ENCODE assay signal across 26 cellular contexts in genomic region chr12:10252201-10252600, GRCh38. TPM values are rescaled to one million over a fixed set of nuclear protein-coding genes. Genes with fewer than 3 reads are reported as not detected.
"Had no signal": no experiment of that assay in that cellular context is flagged by ENCODE, and none has a peak within 500 bp of the region (broad histone marks: within the 10 kb centered on the region; RNA-seq: fewer than 3 reads in every experiment).

No MANE protein-coding gene starts in this region.

- H3K36me3 ChIP-seq: heart right ventricle, left lung, lower lobe of right lung, ovary, right atrium auricular region, right lobe of liver, thyroid gland, transverse colon, upper lobe of left lung had no signal

- FAIRE-seq: keratinocyte had no signal

- H3K27ac Mint-ChIP-seq: progenitor cell of endocrine pancreas; stimulated activated memory B cell treated with anti-CD40 and anti-IgM and Interleukin-4, amounts not matched to agents 10 μg/mL and 1 μg/mL and 100 μg/mL, for 72 hours; stimulated activated naive CD8-positive, alpha-beta T cell treated with anti-CD3 and anti-CD28 coated beads, Interleukin-15, amount 100 ng/mL, for 72 hours had no signal

- H3K4me1 ChIP-seq: heart right ventricle, left lung, lower lobe of right lung, right atrium auricular region, right lobe of liver, testis, thyroid gland, transverse colon, upper lobe of left lung had no signal

- DNase-seq: heart right ventricle; left colon; left lung; lower lobe of right lung; mammary epithelial cell; mesenchymal stem cell; naive thymus-derived CD8-positive, alpha-beta T cell; ovary; right lobe of liver; stimulated activated CD4-positive, alpha-beta T cell treated with anti-CD3 and anti-CD28 coated beads, Interleukin-1b, Interleukin-23, amount 100 ng/mL, for 48 hours; stimulated activated CD4-positive, alpha-beta T cell treated with anti-CD3 and anti-CD28 coated beads, Interleukin-2, amount 100 ng/mL, for 48 hours; stimulated activated CD4-positive, alpha-beta T cell treated with anti-CD3 and anti-CD28 coated beads, Interleukin-4, amount 100 ng/mL, for 4 hours; stimulated activated CD8-positive, alpha-beta memory T cell treated with anti-CD3 and anti-CD28 coated beads, Interleukin-4, amount 100 ng/mL, for 48 hours; stimulated activated naive CD4-positive, alpha-beta T cell treated with Interleukin-2 at 50 U/mL for 16 hours; stimulated activated naive CD8-positive, alpha-beta T cell treated with anti-CD3 and anti-CD28 coated beads, Interleukin-15, amount 100 ng/mL, for 72 hours; substantia nigra; testis; thyroid gland; transverse colon; upper lobe of left lung had no signal

- H2AFZ ChIP-seq: hepatocyte had no signal

- ATAC-seq: heart right ventricle; left colon; left lung; lower lobe of right lung; naive thymus-derived CD8-positive, alpha-beta T cell; right lobe of liver; stimulated activated memory B cell treated with anti-CD40 and anti-IgM and Interleukin-4, amounts not matched to agents 10 μg/mL and 1 μg/mL and 100 μg/mL, for 72 hours; stimulated activated naive CD8-positive, alpha-beta T cell treated with anti-CD3 and anti-CD28 coated beads, Interleukin-15, amount 100 ng/mL, for 72 hours had no signal

- H3K27ac ChIP-seq: heart right ventricle, hepatocyte, left lung, lower lobe of right lung, ovary, right atrium auricular region, right lobe of liver, testis, thyroid gland, transverse colon, upper lobe of left lung had no signal

- H3K27me3 ChIP-seq: heart right ventricle, hepatocyte, left lung, ovary, right atrium auricular region, right lobe of liver, testis, thyroid gland, transverse colon, upper lobe of left lung had no signal

- H3K4me3 ChIP-seq: heart right ventricle, hepatocyte, left lung, lower lobe of right lung, ovary, right atrium auricular region, right lobe of liver, smooth muscle cell, testis, thyroid gland, transverse colon, upper lobe of left lung had no signal

- H3K4me3 Mint-ChIP-seq: naive thymus-derived CD8-positive, alpha-beta T cell; stimulated activated memory B cell treated with anti-CD40 and anti-IgM and Interleukin-4, amounts not matched to agents 10 μg/mL and 1 μg/mL and 100 μg/mL, for 72 hours; stimulated activated naive CD8-positive, alpha-beta T cell treated with anti-CD3 and anti-CD28 coated beads, Interleukin-15, amount 100 ng/mL, for 72 hours had no signal

- H3K4me2 ChIP-seq: hepatocyte, smooth muscle cell had no signal

- H3K9me3 ChIP-seq: ovary, right lobe of liver, testis, thyroid gland, upper lobe of left lung had no signal

- H3K4me1 Mint-ChIP-seq: stimulated activated memory B cell treated with anti-CD40 and anti-IgM and Interleukin-4, amounts not matched to agents 10 μg/mL and 1 μg/mL and 100 μg/mL, for 72 hours had no signal

- H3K79me2 ChIP-seq: hepatocyte had no signal

- H3K36me3 Mint-ChIP-seq: stimulated activated memory B cell treated with anti-CD40 and anti-IgM and Interleukin-4, amounts not matched to agents 10 μg/mL and 1 μg/mL and 100 μg/mL, for 72 hours had no signal

- H3K27me3 Mint-ChIP-seq: progenitor cell of endocrine pancreas; stimulated activated naive CD8-positive, alpha-beta T cell treated with anti-CD3 and anti-CD28 coated beads, Interleukin-15, amount 100 ng/mL, for 72 hours had no signal

RNA-seq across cellular contexts. Expression of gene KLRD1, which starts 55.5 kb away (rescaled TPM):
- polyA plus RNA-seq: mammary epithelial cell had no signal
